ENCODE assay signal across 1 cellular context in the genomic region with DNA sequence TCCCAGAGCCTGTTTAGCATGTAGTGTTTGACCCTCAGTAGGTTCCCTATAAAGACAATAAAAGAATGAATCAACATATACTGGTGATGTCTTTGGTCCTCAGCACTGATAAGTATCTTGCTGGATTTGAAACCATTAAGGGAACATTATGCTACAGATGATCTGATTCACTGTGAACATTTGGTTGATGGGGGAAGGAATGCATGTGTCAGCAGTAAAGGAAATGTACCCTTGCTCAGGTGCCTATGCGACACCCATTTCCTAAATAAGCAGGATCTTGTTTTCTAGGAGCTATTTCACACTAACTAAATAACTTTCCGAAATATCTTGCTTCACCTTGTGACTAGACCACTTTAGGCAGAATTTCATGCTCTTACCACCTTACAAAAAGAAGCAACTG.
TF ChIP-seq lines count a peak whose summit lies in the region.

No MANE protein-coding gene starts in this region.

TF ChIP-seq in IMR-90, 13 proteins besides CTCF, POLR2A, EP300 and RAD21:
- no peak for TF ChIP-seq BHLHE40 (IDR thresholded peaks at IDR 0.05; ENCODE audit: low read depth, low read length)
- TF ChIP-seq MAFK (IDR thresholded peaks at IDR 0.05; ENCODE audit: low read depth, low read length): peak; percentile 70
